In genomic region chr2:241665731-241666440, GRCh38 we compare ENCODE assay signal across 10 cellular contexts.
DNase-seq lines count a peak whose midpoint lies in the region; ATAC-seq and TF ChIP-seq lines count a peak whose summit lies in the region.
"Had no signal": no experiment of that assay in that cellular context is flagged by ENCODE, and none has a peak within 500 bp of the region (broad histone marks: within the 10 kb centered on the region; RNA-seq: fewer than 3 reads in every experiment).

No MANE protein-coding gene starts in this region.

- H3K9ac ChIP-seq in endocrine pancreas (ENCODE audit: control insufficient read depth, insufficient read depth, low read length), result peak overlapping the region; percentile 6

- H3K36me3 ChIP-seq in endocrine pancreas (ENCODE audit: control insufficient read depth, insufficient read depth, low read length), result peaks cover 9% of the 10 kb centered on the region

- H3K4me3 ChIP-seq in endocrine pancreas (ENCODE audit: control insufficient read depth, insufficient read depth, low read length), result no peak overlapping the region
- H3K4me3 ChIP-seq: gastrocnemius medialis, Peyer's patch had no signal

- POLR2A ChIA-PET in HEK293T (lab: Yijun Ruan, JAX), result no interaction called here

- no peaks in the 10 kb centered on the region for H3K4me1 ChIP-seq in endocrine pancreas (ENCODE audit: control insufficient read depth, insufficient read depth, low read length)
- H3K4me1 ChIP-seq: gastrocnemius medialis, Peyer's patch had no signal

- no peak overlapping the region for H3K27ac ChIP-seq in VCaP
- H3K27ac ChIP-seq: gastrocnemius medialis, Peyer's patch had no signal

- intact Hi-C loops in posterior cingulate gyrus (cut with DNase I), result no loop called here

- no peaks in the 10 kb centered on the region for H3K27me3 ChIP-seq in endocrine pancreas (ENCODE audit: control insufficient read depth, insufficient read depth, low read length)
- H3K27me3 ChIP-seq: gastrocnemius medialis, Peyer's patch had no signal

- H3K9me3 ChIP-seq in endocrine pancreas (ENCODE audit: control insufficient read depth, low read length), result no peaks in the 10 kb centered on the region
- H3K9me3 ChIP-seq: gastrocnemius medialis, Peyer's patch had no signal

- ATAC-seq in HG02840 (IDR thresholded peaks at IDR 0.05; ENCODE audit: low FRiP score, unreplicated experiment), result no peak

- DNase-seq in HEK293T (ENCODE audit: extremely low spot score) (no peak), posterior cingulate gyrus (peak in 8 of 10 donors; percentile 47 to 96 (median 72)), EL (no peak), GDM1 (lab: John Stamatoyannopoulos, UW) (no peak)
- DNase-seq: gastrocnemius medialis, NCI-H1417 treated with DMSO at 0.1 percent for 48 hours, Peyer's patch had no signal

- CTCF ChIA-PET in HEK293T (lab: Yijun Ruan, JAX), result no interaction called here

- TF ChIP-seq CTCF in VCaP (conservative IDR thresholded peaks at IDR 0.05), result peak; percentile 46

TF ChIP-seq in HEK293T, 16 proteins besides CTCF, POLR2A, EP300 and RAD21:
- TF ChIP-seq PKNOX1 (IDR thresholded peaks at IDR 0.05) (peak; percentile 82), BHLHE40 (IDR thresholded peaks at IDR 0.05; ENCODE audit: borderline replicate concordance) (no peak)

Comparison
In these comparisons a context has a peak if more than half of its experiments do, and no peak if none do; other contexts are left out.
1. DNase-seq: peak in posterior cingulate gyrus (8 of 10); none in HEK293T (single experiment), EL (single experiment) and GDM1 (single experiment).